Comparison of ENCODE assay signal across 18 cellular contexts in the genomic region with DNA sequence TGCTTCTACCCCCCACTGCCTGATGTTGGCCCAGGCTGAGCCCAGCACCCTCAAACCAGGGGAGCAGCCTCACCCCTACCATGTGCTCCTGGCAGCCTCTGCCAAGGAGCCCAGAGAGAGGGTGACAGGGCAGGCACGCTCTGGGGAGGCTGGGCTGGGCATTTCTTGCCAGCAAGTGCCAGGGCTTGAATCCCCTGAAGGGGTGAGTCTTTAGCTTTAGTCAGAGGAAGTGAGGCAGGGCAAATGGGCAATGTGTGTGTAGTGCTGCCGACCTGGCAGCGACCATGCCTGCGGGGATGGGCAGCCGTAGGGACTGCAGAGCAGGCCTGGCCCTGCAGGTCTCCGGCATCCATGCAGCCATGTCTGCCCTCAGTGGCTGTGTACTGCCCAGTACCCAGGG.
"Had no signal": no experiment of that assay in that cellular context is flagged by ENCODE, and none has a peak within 500 bp of the region (broad histone marks: within the 10 kb centered on the region; RNA-seq: fewer than 3 reads in every experiment).

No MANE protein-coding gene starts in this region.

- H3K4me3 ChIP-seq: prostate gland, suprapubic skin had no signal

- H3K4me1 ChIP-seq: prostate gland had no signal

- H3K27ac ChIP-seq: brain microvascular endothelial cell, prostate gland had no signal

- H3K9me3 ChIP-seq: prostate gland, suprapubic skin had no signal

- FAIRE-seq: TTC549 had no signal

- H3K36me3 ChIP-seq: brain microvascular endothelial cell, prostate gland, suprapubic skin had no signal

- DNase-seq: activated CD4-positive, alpha-beta T cell treated with anti-CD3 and anti-CD28 coated beads, Interleukin-2, amount 50 U/mL, for 4 hours; activated CD8-positive, alpha-beta memory T cell treated with anti-CD3 and anti-CD28 coated beads, Interleukin-2, amount 10 ng/mL, durations not matched to agents 7 days and 5 days; activated effector memory CD4-positive, alpha-beta T cell treated with Interleukin-2 at 50 U/mL for 16 hours; activated T-cell treated with anti-CD3 and anti-CD28 coated beads, Interleukin-2, amount 50 U/mL, for 24 hours; brain microvascular endothelial cell; hippocampal formation; left cardiac atrium; natural killer cell; occipital lobe; stimulated activated CD4-positive, alpha-beta T cell treated with anti-CD3 and anti-CD28 coated beads, Interleukin-2, amount 100 ng/mL, for 24 hours; stimulated activated naive CD4-positive, alpha-beta T cell; T-helper 17 cell had no signal

- ATAC-seq: activated CD4-positive, CD25-positive, alpha-beta regulatory T cell treated with anti-CD3 and anti-CD28 coated beads, Interleukin-2, amount 50 U/mL, for 24 hours; activated CD8-positive, alpha-beta memory T cell treated with anti-CD3 and anti-CD28 coated beads, Interleukin-2, amount 10 ng/mL, durations not matched to agents 7 days and 5 days; activated naive CD4-positive, alpha-beta T cell treated with anti-CD3 and anti-CD28 coated beads, Interleukin-2, amount 50 U/mL, for 72 hours; left cardiac atrium; natural killer cell; sciatic nerve; T-helper 17 cell had no signal

- H3K27me3 ChIP-seq: brain microvascular endothelial cell, suprapubic skin had no signal
